In the genomic region with DNA sequence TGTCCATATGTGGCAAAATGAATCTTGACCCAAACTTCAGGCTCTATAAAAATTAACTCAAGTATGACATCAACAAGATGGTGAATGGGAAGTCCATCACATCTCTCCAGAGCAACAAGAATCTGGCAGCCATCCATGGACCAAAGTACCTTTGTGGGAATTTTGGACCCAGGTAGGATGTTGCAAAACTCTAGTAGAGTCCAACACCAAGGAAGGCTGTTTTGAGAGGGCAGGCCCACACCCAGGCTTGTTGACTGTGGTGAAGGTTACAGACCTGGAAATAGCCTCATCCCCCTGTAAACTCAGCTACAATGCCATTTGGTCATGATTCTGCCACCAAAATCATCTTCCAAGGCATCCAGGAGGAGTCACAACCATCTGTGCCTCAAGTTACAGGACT, we compare ENCODE assay signal across 33 cellular contexts. TPM values are rescaled to one million over a fixed set of nuclear protein-coding genes. Genes with fewer than 3 reads are reported as not detected.
"Had no signal": no experiment of that assay in that cellular context is flagged by ENCODE, and none has a peak within 500 bp of the region (broad histone marks: within the 10 kb centered on the region; RNA-seq: fewer than 3 reads in every experiment).

No MANE protein-coding gene starts in this region.

- H3K27ac ChIP-seq: stomach, suprapubic skin, testis, thoracic aorta, thyroid gland, tibial artery, tibial nerve, transverse colon, upper lobe of left lung, upper lobe of right lung, uterus, vagina had no signal

- H3K27me3 Mint-ChIP-seq: stimulated activated memory B cell treated with anti-CD40 and anti-IgM and Interleukin-4, amounts not matched to agents 10 μg/mL and 1 μg/mL and 100 μg/mL, for 72 hours; stimulated activated naive CD8-positive, alpha-beta T cell treated with anti-CD3 and anti-CD28 coated beads, Interleukin-15, Interleukin-2, amounts not matched to agents 100 ng/mL and 50 ng/mL, for 24 hours; type B pancreatic cell had no signal

- H3K4me3 ChIP-seq: stomach, suprapubic skin, testis, thoracic aorta, thyroid gland, tibial artery, tibial nerve, transverse colon, upper lobe of left lung, upper lobe of right lung, uterus, vagina had no signal

- H3K4me3 Mint-ChIP-seq: stimulated activated effector memory CD8-positive, alpha-beta T cell treated with anti-CD3 and anti-CD28 coated beads, Interleukin-12 subunit alpha, Interleukin-12 subunit beta, amount 100 ng/mL, for 72 hours; stimulated activated memory B cell treated with anti-CD40 and anti-IgM and Interleukin-4, amounts not matched to agents 10 μg/mL and 1 μg/mL and 100 μg/mL, for 72 hours; stimulated activated naive B cell treated with anti-CD40 and anti-IgM and Interleukin-4, amounts not matched to agents 10 μg/mL and 1 μg/mL and 100 μg/mL, for 72 hours; stimulated activated naive CD8-positive, alpha-beta T cell treated with anti-CD3 and anti-CD28 coated beads, Interleukin-15, amount 100 ng/mL, for 72 hours; stimulated activated naive CD8-positive, alpha-beta T cell treated with anti-CD3 and anti-CD28 coated beads, Interleukin-15, Interleukin-2, amounts not matched to agents 100 ng/mL and 50 ng/mL, for 24 hours; type B pancreatic cell had no signal

- H3K4me1 Mint-ChIP-seq: stimulated activated effector memory CD8-positive, alpha-beta T cell treated with anti-CD3 and anti-CD28 coated beads, Interleukin-12 subunit alpha, Interleukin-12 subunit beta, amount 100 ng/mL, for 72 hours; stimulated activated memory B cell treated with anti-CD40 and anti-IgM and Interleukin-4, amounts not matched to agents 10 μg/mL and 1 μg/mL and 100 μg/mL, for 72 hours; stimulated activated naive B cell treated with anti-CD40 and anti-IgM and Interleukin-4, amounts not matched to agents 10 μg/mL and 1 μg/mL and 100 μg/mL, for 72 hours; stimulated activated naive CD8-positive, alpha-beta T cell treated with anti-CD3 and anti-CD28 coated beads, Interleukin-15, amount 100 ng/mL, for 72 hours had no signal

- DNase-seq: stimulated activated CD4-positive, alpha-beta T cell treated with anti-CD3 and anti-CD28 coated beads, Interleukin-2, amount 100 ng/mL, for 48 hours; stimulated activated CD4-positive, alpha-beta T cell treated with anti-CD3 and anti-CD28 coated beads, Interleukin-4, amount 100 ng/mL, for 1 hour; stimulated activated CD4-positive, alpha-beta T cell treated with anti-CD3 and anti-CD28 coated beads, Interleukin-4, amount 100 ng/mL, for 24 hours; stimulated activated CD4-positive, alpha-beta T cell treated with anti-CD3 and anti-CD28 coated beads, Interleukin-4, amount 100 ng/mL, for 4 hours; stimulated activated CD8-positive, alpha-beta memory T cell treated with anti-CD3 and anti-CD28 coated beads, Interleukin-4, amount 100 ng/mL, for 48 hours; stimulated activated naive B cell treated with anti-CD40 and anti-IgM and Interleukin-4, amounts not matched to agents 10 μg/mL and 1 μg/mL and 100 μg/mL, for 72 hours; stimulated activated naive CD4-positive, alpha-beta T cell; stimulated activated naive CD4-positive, alpha-beta T cell treated with Interleukin-2 at 50 U/mL for 16 hours; stimulated activated naive CD8-positive, alpha-beta T cell treated with anti-CD3 and anti-CD28 coated beads, Interleukin-15, amount 100 ng/mL, for 72 hours; stimulated activated naive CD8-positive, alpha-beta T cell treated with anti-CD3 and anti-CD28 coated beads, Interleukin-15, Interleukin-2, amounts not matched to agents 100 U/mL and 50 U/mL, for 24 hours; stomach; substantia nigra; testis; thyroid gland; tibial artery; transverse colon; trophoblast cell; upper lobe of left lung; upper lobe of right lung; uterus had no signal

- H3K4me1 ChIP-seq: stomach, suprapubic skin, testis, thyroid gland, tibial artery, tibial nerve, transverse colon, upper lobe of left lung, upper lobe of right lung, uterus, vagina had no signal

- FAIRE-seq: urothelium cell line had no signal

- ATAC-seq: stimulated activated effector memory CD8-positive, alpha-beta T cell treated with anti-CD3 and anti-CD28 coated beads, Interleukin-12 subunit alpha, Interleukin-12 subunit beta, amount 100 ng/mL, for 72 hours; stimulated activated memory B cell treated with anti-CD40 and anti-IgM and Interleukin-4, amounts not matched to agents 10 μg/mL and 1 μg/mL and 100 μg/mL, for 72 hours; stimulated activated naive B cell treated with anti-CD40 and anti-IgM and Interleukin-4, amounts not matched to agents 10 μg/mL and 1 μg/mL and 100 μg/mL, for 72 hours; stimulated activated naive CD8-positive, alpha-beta T cell treated with anti-CD3 and anti-CD28 coated beads, Interleukin-15, amount 100 ng/mL, for 72 hours; stimulated activated naive CD8-positive, alpha-beta T cell treated with anti-CD3 and anti-CD28 coated beads, Interleukin-15, Interleukin-2, amounts not matched to agents 100 U/mL and 50 U/mL, for 24 hours; upper lobe of right lung had no signal

- H3K27ac Mint-ChIP-seq: stimulated activated effector memory CD8-positive, alpha-beta T cell treated with anti-CD3 and anti-CD28 coated beads, Interleukin-12 subunit alpha, Interleukin-12 subunit beta, amount 100 ng/mL, for 72 hours; stimulated activated memory B cell treated with anti-CD40 and anti-IgM and Interleukin-4, amounts not matched to agents 10 μg/mL and 1 μg/mL and 100 μg/mL, for 72 hours; stimulated activated naive B cell treated with anti-CD40 and anti-IgM and Interleukin-4, amounts not matched to agents 10 μg/mL and 1 μg/mL and 100 μg/mL, for 72 hours; stimulated activated naive CD8-positive, alpha-beta T cell treated with anti-CD3 and anti-CD28 coated beads, Interleukin-15, amount 100 ng/mL, for 72 hours; stimulated activated naive CD8-positive, alpha-beta T cell treated with anti-CD3 and anti-CD28 coated beads, Interleukin-15, Interleukin-2, amounts not matched to agents 100 ng/mL and 50 ng/mL, for 24 hours; type B pancreatic cell had no signal

- H3K36me3 ChIP-seq: stomach, suprapubic skin, thoracic aorta, thyroid gland, tibial artery, tibial nerve, transverse colon, upper lobe of left lung, upper lobe of right lung, uterus, vagina had no signal

- H3K9me3 ChIP-seq: suprapubic skin, testis, thoracic aorta, thyroid gland, tibial nerve, transverse colon, upper lobe of right lung, uterus, vagina had no signal

- H3K36me3 Mint-ChIP-seq: stimulated activated effector memory CD8-positive, alpha-beta T cell treated with anti-CD3 and anti-CD28 coated beads, Interleukin-12 subunit alpha, Interleukin-12 subunit beta, amount 100 ng/mL, for 72 hours; type B pancreatic cell had no signal

- H3K27me3 ChIP-seq: stomach, suprapubic skin, testis, thyroid gland, tibial artery, transverse colon, upper lobe of left lung, upper lobe of right lung, uterus, vagina had no signal

RNA-seq across cellular contexts. Expression of gene DGAT2L6, which starts 12.9 kb away (rescaled TPM):
- total RNA-seq: stomach, subcutaneous adipose tissue, temporal lobe, testis, thoracic aorta, thyroid gland, tibial nerve, transverse colon, upper lobe of left lung, upper lobe of right lung, ureter, urinary bladder, uterus, vagina had no signal
- polyA plus RNA-seq: stomach, urinary bladder had no signal

RNA-seq across cellular contexts. Expression of gene AWAT1, which starts 44.2 kb away (rescaled TPM):
- total RNA-seq: stomach, subcutaneous adipose tissue, temporal lobe, testis, thoracic aorta, thyroid gland, tibial nerve, transverse colon, upper lobe of left lung, upper lobe of right lung, ureter, urinary bladder, uterus, vagina had no signal
- polyA plus RNA-seq: stomach, urinary bladder had no signal
